22 cellular contexts compared by ENCODE assay signal in the genomic region with DNA sequence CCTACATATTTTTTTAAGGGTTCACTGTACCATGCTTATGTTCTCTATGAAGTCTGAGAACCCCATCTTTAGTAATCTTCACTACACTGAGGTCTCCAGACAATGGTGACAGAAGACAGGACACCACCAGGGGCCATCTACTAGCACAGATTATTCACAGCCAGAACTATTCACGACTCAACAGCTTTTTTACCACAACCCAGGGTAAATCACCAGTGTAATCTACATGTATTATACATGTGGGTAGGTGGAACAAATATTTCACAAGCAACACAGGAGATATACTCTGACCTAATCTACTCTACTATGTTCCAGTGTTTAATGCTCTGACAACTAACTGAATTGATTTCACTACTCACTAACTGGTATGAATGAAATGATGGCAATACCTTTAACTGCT.
DNase-seq lines count a peak whose midpoint lies in the region; ATAC-seq, FAIRE-seq and TF ChIP-seq lines count a peak whose summit lies in the region.
"Had no signal": no experiment of that assay in that cellular context is flagged by ENCODE, and none has a peak within 500 bp of the region (broad histone marks: within the 10 kb centered on the region; RNA-seq: fewer than 3 reads in every experiment).

No MANE protein-coding gene starts in this region.

- TF ChIP-seq CTCF in colonic mucosa (IDR thresholded peaks at IDR 0.05), result no peak

- H3K27ac Mint-ChIP-seq in activated T-helper 1 cell treated with anti-CD3 and anti-CD28 coated beads, Interleukin-12 subunit alpha, Interleukin-12 subunit beta, Interleukin-2, Interleukin-4 antibody, amounts not matched to agents 30 ng/mL and 10 ng/mL and 1 ng/mL, durations not matched to agents 14 hours and 24 hours and 36 hours, result peak overlapping the region; percentile 36
- H3K27ac Mint-ChIP-seq in naive thymus-derived CD8-positive, alpha-beta T cell, result peak overlapping the region; percentile 79 to 97 (median 90)
- H3K27ac Mint-ChIP-seq: progenitor cell of endocrine pancreas had no signal

- no peak overlapping the region for H3K4me3 ChIP-seq in colonic mucosa
- H3K4me3 ChIP-seq: MG63, thoracic aorta had no signal

- H3K4me1 ChIP-seq in colonic mucosa, result no peaks in the 10 kb centered on the region

- intact Hi-C loops in activated T-helper 1 cell treated with anti-CD3 and anti-CD28 coated beads, Interleukin-12 subunit alpha, Interleukin-12 subunit beta, Interleukin-2, Interleukin-4 antibody, amounts not matched to agents 30 ng/mL and 10 ng/mL and 1 ng/mL, durations not matched to agents 14 hours and 24 hours and 36 hours (cut with micrococcal nuclease), result no loop called here
- intact Hi-C loops in colonic mucosa (cut with DNase I), result no loop called here

- FAIRE-seq in frontal cortex (lab: Jason Lieb, UNC), result no peak

- no peak overlapping the region for H3K27ac ChIP-seq in colonic mucosa
- H3K27ac ChIP-seq: thoracic aorta had no signal

- no peaks in the 10 kb centered on the region for H3K36me3 ChIP-seq in colonic mucosa
- H3K36me3 ChIP-seq: MG63, thoracic aorta had no signal

- no peak overlapping the region for H3K4me3 Mint-ChIP-seq in activated T-helper 1 cell treated with anti-CD3 and anti-CD28 coated beads, Interleukin-12 subunit alpha, Interleukin-12 subunit beta, Interleukin-2, Interleukin-4 antibody, amounts not matched to agents 30 ng/mL and 10 ng/mL and 1 ng/mL, durations not matched to agents 14 hours and 24 hours and 36 hours
- H3K4me3 Mint-ChIP-seq in naive thymus-derived CD8-positive, alpha-beta T cell, result peak overlapping the region in 1 of 10 donors; percentile 2

- no peaks in the 10 kb centered on the region for H3K27me3 ChIP-seq in colonic mucosa
- H3K27me3 ChIP-seq: MG63 had no signal

- H3K9ac ChIP-seq in colonic mucosa (ENCODE audit: low read depth in 2 of 2, low read length in 2 of 2), result no peak overlapping the region

- POLR2A ChIA-PET in naive thymus-derived CD8-positive, alpha-beta T cell (lab: Charles Lee), result no interaction called here

- no peaks in the 10 kb centered on the region for H3K9me3 ChIP-seq in colonic mucosa
- H3K9me3 ChIP-seq: MG63, thoracic aorta had no signal

- peaks cover 63% of the 10 kb centered on the region for H3K36me3 Mint-ChIP-seq in activated T-helper 1 cell treated with anti-CD3 and anti-CD28 coated beads, Interleukin-12 subunit alpha, Interleukin-12 subunit beta, Interleukin-2, Interleukin-4 antibody, amounts not matched to agents 30 ng/mL and 10 ng/mL and 1 ng/mL, durations not matched to agents 14 hours and 24 hours and 36 hours (ENCODE audit: low read depth)
- peaks cover 7 to 38% (median 30%) of the 10 kb centered on the region in 3 donors for H3K36me3 Mint-ChIP-seq in naive thymus-derived CD8-positive, alpha-beta T cell

- peak; percentile 13 for DNase-seq in stimulated activated CD4-positive, alpha-beta T cell treated with anti-CD3 and anti-CD28 coated beads, Interleukin-1b, Interleukin-23, amount 100 ng/mL, for 48 hours
- DNase-seq in stimulated activated CD4-positive, alpha-beta T cell treated with anti-CD3 and anti-CD28 coated beads, Interleukin-4, amount 100 ng/mL, for 1 hour, result no peak
- no peak for DNase-seq in activated T-helper 1 cell treated with anti-CD3 and anti-CD28 coated beads, Interleukin-12 subunit alpha, Interleukin-12 subunit beta, Interleukin-2, Interleukin-4 antibody, amounts not matched to agents 30 ng/mL and 10 ng/mL and 1 ng/mL, durations not matched to agents 14 hours and 24 hours and 36 hours (ENCODE audit: low spot score)
- no peak for DNase-seq in naive thymus-derived CD8-positive, alpha-beta T cell
- no peak for DNase-seq in colonic mucosa
- no peak for DNase-seq in frontal cortex (ENCODE audit: low spot score in 2 of 2)
- DNase-seq: activated CD4-positive, CD25-positive, alpha-beta regulatory T cell; activated CD8-positive, alpha-beta memory T cell treated with anti-CD3 and anti-CD28 coated beads, Interleukin-2, amount 50 U/mL, for 48 hours; amygdala; Calu3; erythroblast; foreskin melanocyte; IMR-90; mesendoderm; MG63; NCI-H1436 treated with DMSO at 0.1 percent for 48 hours; NCI-H2171; NCI-H69; SIG-M5 had no signal

- ATAC-seq in naive thymus-derived CD8-positive, alpha-beta T cell, result no peak
- no peak for ATAC-seq in HG02973 (IDR thresholded peaks at IDR 0.05; ENCODE audit: unreplicated experiment)

- H3K4me1 Mint-ChIP-seq in activated T-helper 1 cell treated with anti-CD3 and anti-CD28 coated beads, Interleukin-12 subunit alpha, Interleukin-12 subunit beta, Interleukin-2, Interleukin-4 antibody, amounts not matched to agents 30 ng/mL and 10 ng/mL and 1 ng/mL, durations not matched to agents 14 hours and 24 hours and 36 hours (ENCODE audit: low read depth), result peaks cover 64% of the 10 kb centered on the region
- H3K4me1 Mint-ChIP-seq in naive thymus-derived CD8-positive, alpha-beta T cell, result peaks cover 34 to 81% (median 77%) of the 10 kb centered on the region in 4 donors

- H3K9me3 Mint-ChIP-seq in activated T-helper 1 cell treated with anti-CD3 and anti-CD28 coated beads, Interleukin-12 subunit alpha, Interleukin-12 subunit beta, Interleukin-2, Interleukin-4 antibody, amounts not matched to agents 30 ng/mL and 10 ng/mL and 1 ng/mL, durations not matched to agents 14 hours and 24 hours and 36 hours, result peaks cover 17% of the 10 kb centered on the region
- no peaks in the 10 kb centered on the region for H3K9me3 Mint-ChIP-seq in naive thymus-derived CD8-positive, alpha-beta T cell

- H3K27me3 Mint-ChIP-seq in activated T-helper 1 cell treated with anti-CD3 and anti-CD28 coated beads, Interleukin-12 subunit alpha, Interleukin-12 subunit beta, Interleukin-2, Interleukin-4 antibody, amounts not matched to agents 30 ng/mL and 10 ng/mL and 1 ng/mL, durations not matched to agents 14 hours and 24 hours and 36 hours (ENCODE audit: insufficient read depth), result no peaks in the 10 kb centered on the region
- no peaks in the 10 kb centered on the region for H3K27me3 Mint-ChIP-seq in naive thymus-derived CD8-positive, alpha-beta T cell
- H3K27me3 Mint-ChIP-seq: progenitor cell of endocrine pancreas had no signal
